19 cellular contexts compared by ENCODE assay signal in genomic region chr2:62812921-62813825, GRCh38.
DNase-seq lines count a peak whose midpoint lies in the region; ATAC-seq, FAIRE-seq and TF ChIP-seq lines count a peak whose summit lies in the region.
"Had no signal": no experiment of that assay in that cellular context is flagged by ENCODE, and none has a peak within 500 bp of the region (broad histone marks: within the 10 kb centered on the region; RNA-seq: fewer than 3 reads in every experiment).

No MANE protein-coding gene starts in this region.

- RAD21 ChIA-PET in HCT116 (lab: Charles Lee; ENCODE audit: low non-redundant PET in 1 of 2, low total read pairs in 2 of 2, uncharacterized antibody in 2 of 2, unreplicated experiment in 2 of 2): no interaction called here

- H4K20me1 ChIP-seq in HCT116 (ENCODE audit: insufficient read depth): peaks cover 2% of the 10 kb centered on the region; the same call in 1 of the 2 replicates
- H4K20me1 ChIP-seq in H1 (replicated peaks in 1 of 2; ENCODE audit: control insufficient read depth in 1 of 2, insufficient read depth in 2 of 2, low read length in 2 of 2): peaks cover 0 to 1% of the 10 kb centered on the region in 2 experiments

- no peak for TF ChIP-seq POLR2A in A549 (IDR thresholded peaks at IDR 0.05; ENCODE audit: low read length)
- TF ChIP-seq POLR2A in HCT116 (IDR thresholded peaks at IDR 0.05; ENCODE audit: borderline replicate concordance, extremely low read depth, insufficient read depth, insufficient read length): no peak
- no peak for TF ChIP-seq POLR2A in H1 (IDR thresholded peaks at IDR 0.05; ENCODE audit: control extremely low read depth in 1 of 2, low read depth in 2 of 2, low read length in 2 of 2)
- no peak for TF ChIP-seq POLR2A in adrenal gland (IDR thresholded peaks at IDR 0.05)

- no peak overlapping the region for H2BK120ac ChIP-seq in H1 (replicated peaks; ENCODE audit: low read depth, low read length)

- no peak overlapping the region for H4K5ac ChIP-seq in H1 (ENCODE audit: insufficient read length, low read depth, low read length)

- no peaks in the 10 kb centered on the region for H3K9me3 ChIP-seq in A549
- H3K9me3 ChIP-seq in HCT116 (ENCODE audit: control insufficient read depth in 1 of 2, insufficient read depth in 1 of 2, low read depth in 1 of 2, low read length in 2 of 2): no peaks in the 10 kb centered on the region
- no peaks in the 10 kb centered on the region for H3K9me3 ChIP-seq in H1 (ENCODE audit: insufficient read depth in 2 of 2, low read depth in 1 of 2, low read length in 1 of 2)
- no peaks in the 10 kb centered on the region for H3K9me3 ChIP-seq in adrenal gland (replicated peaks in 1 of 3)
- H3K9me3 ChIP-seq: MG63 had no signal

- peak overlapping the region in 1 of 2 experiments; percentile 58; a peak in 4 of 6 replicates for H3K27ac ChIP-seq in A549
- H3K27ac ChIP-seq in HCT116 (ENCODE audit: low read depth, low read length): no peak overlapping the region
- H3K27ac ChIP-seq in H1 (ENCODE audit: low read depth, low read length): no peak overlapping the region
- no peak overlapping the region for H3K27ac ChIP-seq in adrenal gland

- H3K79me1 ChIP-seq in H1 (ENCODE audit: low read depth, low read length): no peaks in the 10 kb centered on the region; the same call in 1 of the 2 replicates

- no peak overlapping the region for H2BK12ac ChIP-seq in H1 (ENCODE audit: low read depth, low read length)

- H3K18ac ChIP-seq in H1 (ENCODE audit: extremely low read depth, low read length): no peak overlapping the region

- POLR2A ChIA-PET in A549 (lab: Yijun Ruan, JAX): no interaction called here
- POLR2A ChIA-PET in HCT116 (lab: Charles Lee): no interaction called here
- POLR2A ChIA-PET in H1 (lab: Charles Lee; ENCODE audit: partially characterized antibody): no interaction called here

- no peak for TF ChIP-seq CTCF in A549 (IDR thresholded peaks at IDR 0.05)
- TF ChIP-seq CTCF in HCT116 (IDR thresholded peaks at IDR 0.05 in 2 of 3, conservative IDR thresholded peaks at IDR 0.05 in 1 of 3; ENCODE audit: borderline replicate concordance in 1 of 3, insufficient read depth in 1 of 3, low read depth in 2 of 3, low read length in 2 of 3): no peak
- TF ChIP-seq CTCF in H1 (IDR thresholded peaks at IDR 0.05; ENCODE audit: control extremely low read depth in 1 of 3, insufficient read depth in 1 of 3, low read depth in 1 of 3, low read length in 3 of 3): no peak
- no peak for TF ChIP-seq CTCF in osteocyte (IDR thresholded peaks at IDR 0.05)
- no peak for TF ChIP-seq CTCF in adrenal gland (IDR thresholded peaks at IDR 0.05)

- H3K9me3 Mint-ChIP-seq in osteocyte (ENCODE audit: unreplicated experiment): peaks cover 2% of the 10 kb centered on the region
- H3K9me3 Mint-ChIP-seq in stimulated activated naive CD8-positive, alpha-beta T cell treated with anti-CD3 and anti-CD28 coated beads, Interleukin-15, amount 100 ng/mL, for 72 hours: peaks cover 0 to 2% of the 10 kb centered on the region in 2 donors
- H3K9me3 Mint-ChIP-seq: H9 had no signal

- H3K27me3 Mint-ChIP-seq in osteocyte (ENCODE audit: unreplicated experiment): no peaks in the 10 kb centered on the region
- H3K27me3 Mint-ChIP-seq in stimulated activated naive CD8-positive, alpha-beta T cell treated with anti-CD3 and anti-CD28 coated beads, Interleukin-15, amount 100 ng/mL, for 72 hours: no peaks in the 10 kb centered on the region
- H3K27me3 Mint-ChIP-seq: B cell had no signal

- no peak overlapping the region for H3K9ac ChIP-seq in HCT116 (ENCODE audit: low read length)
- no peak overlapping the region for H3K9ac ChIP-seq in H1 (replicated peaks in 1 of 4; ENCODE audit: extremely low read depth in 1 of 4, low read depth in 3 of 4, low read length in 3 of 4)

- H3K4me3 ChIP-seq in A549: no peak overlapping the region
- no peak overlapping the region for H3K4me3 ChIP-seq in HCT116 (replicated peaks in 1 of 2; ENCODE audit: low read depth in 1 of 2, low read length in 2 of 2)
- no peak overlapping the region for H3K4me3 ChIP-seq in H1 (ENCODE audit: extremely low read depth in 1 of 4, insufficient read depth in 2 of 4, low read depth in 3 of 4, low read length in 4 of 4)
- no peak overlapping the region for H3K4me3 ChIP-seq in adrenal gland
- H3K4me3 ChIP-seq: MG63 had no signal

- H3K4me2 ChIP-seq in A549 (peak overlapping the region; percentile 32), HCT116 (ENCODE audit: low read length) (0 out of 2 replicates have a peak overlapping the region, but pooled peaks have one; percentile 2), H1 (ENCODE audit: insufficient read depth in 1 of 2, low read depth in 2 of 2, low read length in 2 of 2) (no peak overlapping the region)

- intact Hi-C loops in HCT116 (cut with micrococcal nuclease): no loop called here
- intact Hi-C loops in adrenal gland (cut with DNase I): no loop called here

- no peaks in the 10 kb centered on the region for H3K27me3 ChIP-seq in HCT116 (ENCODE audit: insufficient read depth, low read length)
- H3K27me3 ChIP-seq in H1 (replicated peaks in 1 of 4; ENCODE audit: control insufficient read depth in 3 of 4, extremely low read depth in 1 of 4, insufficient read depth in 3 of 4, low read length in 3 of 4): no peaks in the 10 kb centered on the region
- no peaks in the 10 kb centered on the region for H3K27me3 ChIP-seq in adrenal gland
- H3K27me3 ChIP-seq: MG63 had no signal

- 80% methylated on average over 6 of the region's 6 CpGs for WGBS in A549 (ENCODE audit: missing lambda C conversion rate)
- 74% methylated on average over 6 of the region's 6 CpGs; no CpG with 5 or more reads in 1 of the 2 experiments for WGBS in H1 (ENCODE audit: extremely low coverage in 1 of 2, insufficient coverage in 1 of 2, insufficient read length in 1 of 2, insufficient replicate concordance in 2 of 2, low coverage in 1 of 2, low lambda C conversion rate in 2 of 2, missing lambda C conversion rate in 1 of 2), 2 experiments
- WGBS in adrenal gland, 4 donors: 80 to 82% (median 82%) methylated on average over 6 of the region's 6 CpGs

- H4K8ac ChIP-seq in H1 (ENCODE audit: extremely low read depth, insufficient read depth, low read length): peak overlapping the region; percentile 14

- H2BK20ac ChIP-seq in H1 (ENCODE audit: low read length): no peak overlapping the region

- no TSS peak for BruUV-seq in HCT116 (replicated peaks; lab: Mats Ljungman, UMichigan)

- peak overlapping the region; percentile 58 for H3K27ac Mint-ChIP-seq in osteocyte (ENCODE audit: unreplicated experiment)
- H3K27ac Mint-ChIP-seq in stimulated activated naive CD8-positive, alpha-beta T cell treated with anti-CD3 and anti-CD28 coated beads, Interleukin-15, amount 100 ng/mL, for 72 hours: no peak overlapping the region
- H3K27ac Mint-ChIP-seq: B cell, CD14-positive monocyte had no signal

- CTCF ChIA-PET in A549 (lab: Yijun Ruan, JAX) (interaction anchor here (0.6 to 1.0 kb wide), 2 partner anchors 26 to 987 kb away, joined by 4 to 5 read pairs; no protein-coding TSS in a partner anchor), HCT116 (lab: Charles Lee) (no interaction called here), H1 (lab: Charles Lee; ENCODE audit: partially characterized antibody) (interaction anchor here (0.7 kb wide), 1 partner anchor 157 kb away, joined by 3 read pairs; no protein-coding TSS in a partner anchor)

- H3K4me1 Mint-ChIP-seq in osteocyte (ENCODE audit: unreplicated experiment): peaks cover 24% of the 10 kb centered on the region
- peaks cover 23% of the 10 kb centered on the region for H3K4me1 Mint-ChIP-seq in stimulated activated naive CD8-positive, alpha-beta T cell treated with anti-CD3 and anti-CD28 coated beads, Interleukin-15, amount 100 ng/mL, for 72 hours
- H3K4me1 Mint-ChIP-seq: B cell, H9 had no signal

- no peak overlapping the region for H3K14ac ChIP-seq in H1 (ENCODE audit: insufficient read length)

- FAIRE-seq in A549 (lab: Jason Lieb, UNC): no peak
- no peak for FAIRE-seq in H1 (lab: Jason Lieb, UNC)

- H3K4me3 Mint-ChIP-seq in osteocyte (ENCODE audit: unreplicated experiment): no peak overlapping the region
- no peak overlapping the region for H3K4me3 Mint-ChIP-seq in stimulated activated naive CD8-positive, alpha-beta T cell treated with anti-CD3 and anti-CD28 coated beads, Interleukin-15, amount 100 ng/mL, for 72 hours
- H3K4me3 Mint-ChIP-seq: B cell, CD14-positive monocyte, H9 had no signal

- H3K36me3 ChIP-seq in HCT116 (ENCODE audit: control insufficient read depth in 1 of 2, insufficient read depth in 2 of 2, low read length in 2 of 2) (no peaks in the 10 kb centered on the region), H1 (ENCODE audit: control insufficient read depth in 2 of 4, insufficient read depth in 4 of 4, low read length in 3 of 4) (no peaks in the 10 kb centered on the region), adrenal gland (replicated peaks in 1 of 2) (no peaks in the 10 kb centered on the region)
- H3K36me3 ChIP-seq: MG63 had no signal

- DNase-seq in A549 (ENCODE audit: low read depth in 1 of 2, low spot score in 1 of 2) (no peak), HCT116 (ENCODE audit: low read depth, low spot score) (no peak), H1 (ENCODE audit: low read depth in 1 of 2, low spot score in 2 of 2) (no peak), osteocyte (ENCODE audit: extremely low spot score, unreplicated experiment) (no peak), adrenal gland (no peak), NCI-H128 (lab: John Stamatoyannopoulos, UW; ENCODE audit: unreplicated experiment) (no peak)
- no peak for DNase-seq in stimulated activated naive CD8-positive, alpha-beta T cell treated with anti-CD3 and anti-CD28 coated beads, Interleukin-15, amount 100 ng/mL, for 72 hours
- no peak for DNase-seq in activated naive CD4-positive, alpha-beta T cell treated with anti-CD3 and anti-CD28 coated beads, Interleukin-2, amount 50 U/mL, for 16 hours
- DNase-seq: GDM1, H9, NCI-H1048, NCI-H1436, NCI-H187 treated with DMSO at 0.1 percent for 48 hours, NCI-H510A, NCI-H748 treated with DMSO at 0.1 percent for 48 hours, T-helper 1 cell had no signal

- no peak overlapping the region for H2BK15ac ChIP-seq in H1 (ENCODE audit: low read length)

- 0 out of 2 replicates have a peak, but pooled peaks cover 3% of the 10 kb centered on the region for H3K9me2 ChIP-seq in HCT116 (ENCODE audit: insufficient read depth)

- no peak overlapping the region for H3K4ac ChIP-seq in H1 (replicated peaks; ENCODE audit: insufficient read length, low read depth, low read length)

- H3K79me2 ChIP-seq in HCT116 (ENCODE audit: insufficient read depth, low read length): peaks cover 94% of the 10 kb centered on the region
- H3K79me2 ChIP-seq in H1 (ENCODE audit: control insufficient read depth in 1 of 2, insufficient read depth in 2 of 2, low read length in 2 of 2): 0 out of 4 replicates have a peak, but pooled peaks cover 0 to 3% of the 10 kb centered on the region in 2 experiments

- peaks cover 5% of the 10 kb centered on the region for H3K36me3 Mint-ChIP-seq in osteocyte (ENCODE audit: unreplicated experiment)

- H3K23ac ChIP-seq in H1 (ENCODE audit: insufficient read length): no peak overlapping the region

- TF ChIP-seq EP300 in A549 (IDR thresholded peaks at IDR 0.05) (no peak), H1 (IDR thresholded peaks at IDR 0.05; ENCODE audit: borderline replicate concordance in 1 of 2, low read depth in 2 of 2, low read length in 2 of 2) (no peak)

- no peak overlapping the region for H4K91ac ChIP-seq in H1 (replicated peaks; ENCODE audit: insufficient read length, low read length)

- no peak overlapping the region for H2AK5ac ChIP-seq in H1 (ENCODE audit: low read depth, low read length)

- H3K23me2 ChIP-seq in H1 (ENCODE audit: low read depth, low read length): no peaks in the 10 kb centered on the region

- ATAC-seq in A549 (peak; percentile 17 to 49; a peak in 3 of 6 replicates), HCT116 (peak; percentile 44; the same call in 1 of the 2 replicates)
- ATAC-seq in stimulated activated naive CD8-positive, alpha-beta T cell treated with anti-CD3 and anti-CD28 coated beads, Interleukin-15, amount 100 ng/mL, for 72 hours: no peak

- TF ChIP-seq RAD21 in A549 (conservative IDR thresholded peaks at IDR 0.05 in 1 of 2, IDR thresholded peaks at IDR 0.05 in 1 of 2) (no peak), HCT116 (IDR thresholded peaks at IDR 0.05; ENCODE audit: low read depth) (no peak), H1 (IDR thresholded peaks at IDR 0.05 in 1 of 2, conservative IDR thresholded peaks at IDR 0.05 in 1 of 2; ENCODE audit: low read depth in 2 of 2, low read length in 2 of 2) (no peak)

- no peak overlapping the region for H2BK5ac ChIP-seq in H1 (ENCODE audit: low read depth, low read length)

- H3K4me1 ChIP-seq in A549 (peaks cover 26% of the 10 kb centered on the region), HCT116 (ENCODE audit: control insufficient read depth in 1 of 2, insufficient read depth in 2 of 2, low read length in 2 of 2) (peaks cover 0 to 21% of the 10 kb centered on the region in 2 experiments; a peak in 2 of 4 replicates), H1 (replicated peaks in 1 of 4; ENCODE audit: control insufficient read depth in 3 of 4, insufficient read depth in 4 of 4, low read length in 3 of 4) (no peaks in the 10 kb centered on the region), adrenal gland (replicated peaks in 1 of 2) (peaks cover 0 to 7% of the 10 kb centered on the region in 2 donors)

- H2AFZ ChIP-seq in HCT116 (ENCODE audit: low read depth, low read length, poor library complexity, severe bottlenecking) (no peak overlapping the region), H1 (ENCODE audit: low read length) (no peak overlapping the region)

- no peak overlapping the region for H3K56ac ChIP-seq in H1 (replicated peaks; ENCODE audit: insufficient read length, low read depth, low read length)

Comparison
In these comparisons a context has a peak if more than half of its experiments do, and no peak if none do; other contexts are left out.
1. H3K4me2 ChIP-seq: peak in A549 (single experiment) and HCT116 (single experiment); none in H1 (0 of 2).